ENCODE assay signal across 29 cellular contexts in the genomic region with DNA sequence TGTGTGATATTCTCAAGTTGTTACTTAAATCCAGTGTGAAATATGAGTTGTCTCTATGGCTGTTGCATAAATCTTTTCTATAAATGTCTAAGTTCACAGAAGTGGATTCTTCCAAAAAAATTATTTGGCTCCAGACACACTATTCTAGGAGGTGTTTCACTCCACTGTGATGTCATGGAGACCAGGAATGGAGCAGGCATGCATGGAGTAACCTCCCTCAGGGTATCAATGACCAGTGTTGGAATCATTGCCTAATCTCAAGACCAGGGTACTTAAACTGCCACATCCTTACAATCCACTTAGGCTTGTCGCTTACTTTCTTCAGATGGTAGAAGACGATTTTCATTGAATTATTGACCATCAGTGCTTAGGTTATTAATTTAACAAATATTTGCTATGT. TPM values are rescaled to one million over a fixed set of nuclear protein-coding genes. Genes with fewer than 3 reads are reported as not detected.
"Had no signal": no experiment of that assay in that cellular context is flagged by ENCODE, and none has a peak within 500 bp of the region (broad histone marks: within the 10 kb centered on the region; RNA-seq: fewer than 3 reads in every experiment).

No MANE protein-coding gene starts in this region.

- DNase-seq: activated B cell treated with CpG ODN at 0.5 μM for 24 hours; activated CD4-positive, alpha-beta T cell treated with anti-CD3 and anti-CD28 coated beads for 48 hours; activated CD4-positive, alpha-beta T cell treated with anti-CD3 and anti-CD28 coated beads, Interleukin-2, amount 50 U/mL, for 1 hour; activated CD4-positive, alpha-beta T cell treated with anti-CD3 and anti-CD28 coated beads, Interleukin-2, amount 50 U/mL, for 48 hours; activated CD8-positive, alpha-beta memory T cell treated with anti-CD3 and anti-CD28 coated beads for 24 hours; activated CD8-positive, alpha-beta T cell treated with anti-CD3 and anti-CD28 coated beads for 36 hours; activated effector memory CD4-positive, alpha-beta T cell treated with Interleukin-2 at 50 U/mL for 16 hours; activated gamma-delta T cell treated with Interleukin-2 at 50 U/mL for 16 hours; activated naive CD4-positive, alpha-beta T cell treated with anti-CD3 and anti-CD28 coated beads, Interleukin-2, amount 50 U/mL, for 16 hours; activated naive CD4-positive, alpha-beta T cell treated with Interleukin-2 at 50 U/mL for 16 hours; activated T-cell treated with anti-CD3 and anti-CD28 coated beads, Interleukin-2, amount 50 U/mL, for 4 hours; amniotic stem cell; anterior cingulate cortex; brain microvascular endothelial cell; caudate nucleus; cortex of kidney; dermis blood vessel endothelial cell; effector CD4-positive, alpha-beta T cell; effector memory CD8-positive, alpha-beta T cell; foreskin fibroblast; head of caudate nucleus; T-helper 17 cell; T1000; WERI-Rb-1 had no signal

- H3K36me3 ChIP-seq: brain microvascular endothelial cell, WERI-Rb-1 had no signal

- H3K27me3 ChIP-seq: brain microvascular endothelial cell had no signal

- H3K27ac ChIP-seq: brain microvascular endothelial cell, epithelial cell of prostate, WERI-Rb-1 had no signal

- ATAC-seq: activated CD4-positive, CD25-positive, alpha-beta regulatory T cell treated with anti-CD3 and anti-CD28 coated beads, Interleukin-2, amount 50 U/mL, for 24 hours; activated CD8-positive, alpha-beta T cell treated with anti-CD3 and anti-CD28 coated beads for 36 hours; activated T-cell treated with anti-CD3 and anti-CD28 coated beads, Interleukin-2, amount 50 U/mL, for 4 hours; activated T-helper 17 cell treated with anti-CD3 and anti-CD28 coated beads, Interleukin-2, amount 50 U/mL, for 72 hours; effector memory CD8-positive, alpha-beta T cell; esophagus mucosa; T-helper 17 cell had no signal

RNA-seq across cellular contexts. Expression of gene LRRC63, which starts 55.4 kb away (rescaled TPM):
- total RNA-seq: activated B cell treated with CpG ODN at 0.5 μM for 24 hours, astrocyte, dermis blood vessel endothelial cell, esophagus mucosa had no signal
